1 cellular context compared by ENCODE assay signal in the genomic region with DNA sequence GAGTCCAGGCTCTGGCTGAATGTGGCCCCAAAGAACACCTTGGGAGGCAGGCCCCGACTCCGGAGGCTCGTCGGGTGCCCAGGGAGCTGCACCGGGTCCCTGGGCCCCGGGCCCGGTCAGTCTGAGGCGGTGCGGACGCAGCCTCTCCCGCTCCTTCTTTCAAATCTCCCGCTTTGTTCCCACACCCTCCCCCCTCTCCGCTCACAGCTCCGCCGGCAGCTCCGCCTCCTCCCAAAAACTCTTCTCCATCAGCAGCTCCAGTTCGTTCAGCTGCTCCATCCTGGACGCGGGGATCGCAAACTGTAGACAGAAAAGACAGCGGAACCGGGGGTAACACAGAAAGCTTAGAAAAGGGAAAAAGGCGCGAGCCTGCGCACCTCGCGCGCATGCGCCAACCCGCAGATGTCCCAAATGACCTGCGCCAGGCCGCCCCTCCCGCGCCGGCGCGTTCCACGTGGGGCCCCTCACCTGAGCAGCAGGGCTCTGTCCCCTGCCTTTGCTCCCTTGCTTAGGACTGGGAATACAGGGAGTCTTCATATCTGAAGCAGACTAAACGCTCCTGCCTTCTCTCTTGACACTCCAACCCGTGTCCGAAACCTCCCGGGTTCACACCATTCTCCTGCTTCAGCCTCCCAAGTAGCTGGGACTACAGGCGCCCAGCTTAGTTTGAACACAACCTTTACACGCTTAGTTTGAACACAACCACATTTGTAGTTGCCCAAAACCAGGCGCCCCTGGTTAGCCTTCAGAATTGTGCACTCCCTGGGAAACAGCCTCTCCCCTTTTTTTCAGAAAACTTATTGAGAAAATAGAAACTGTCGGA.
TF ChIP-seq lines count a peak whose summit lies in the region.

A gene with protein sequence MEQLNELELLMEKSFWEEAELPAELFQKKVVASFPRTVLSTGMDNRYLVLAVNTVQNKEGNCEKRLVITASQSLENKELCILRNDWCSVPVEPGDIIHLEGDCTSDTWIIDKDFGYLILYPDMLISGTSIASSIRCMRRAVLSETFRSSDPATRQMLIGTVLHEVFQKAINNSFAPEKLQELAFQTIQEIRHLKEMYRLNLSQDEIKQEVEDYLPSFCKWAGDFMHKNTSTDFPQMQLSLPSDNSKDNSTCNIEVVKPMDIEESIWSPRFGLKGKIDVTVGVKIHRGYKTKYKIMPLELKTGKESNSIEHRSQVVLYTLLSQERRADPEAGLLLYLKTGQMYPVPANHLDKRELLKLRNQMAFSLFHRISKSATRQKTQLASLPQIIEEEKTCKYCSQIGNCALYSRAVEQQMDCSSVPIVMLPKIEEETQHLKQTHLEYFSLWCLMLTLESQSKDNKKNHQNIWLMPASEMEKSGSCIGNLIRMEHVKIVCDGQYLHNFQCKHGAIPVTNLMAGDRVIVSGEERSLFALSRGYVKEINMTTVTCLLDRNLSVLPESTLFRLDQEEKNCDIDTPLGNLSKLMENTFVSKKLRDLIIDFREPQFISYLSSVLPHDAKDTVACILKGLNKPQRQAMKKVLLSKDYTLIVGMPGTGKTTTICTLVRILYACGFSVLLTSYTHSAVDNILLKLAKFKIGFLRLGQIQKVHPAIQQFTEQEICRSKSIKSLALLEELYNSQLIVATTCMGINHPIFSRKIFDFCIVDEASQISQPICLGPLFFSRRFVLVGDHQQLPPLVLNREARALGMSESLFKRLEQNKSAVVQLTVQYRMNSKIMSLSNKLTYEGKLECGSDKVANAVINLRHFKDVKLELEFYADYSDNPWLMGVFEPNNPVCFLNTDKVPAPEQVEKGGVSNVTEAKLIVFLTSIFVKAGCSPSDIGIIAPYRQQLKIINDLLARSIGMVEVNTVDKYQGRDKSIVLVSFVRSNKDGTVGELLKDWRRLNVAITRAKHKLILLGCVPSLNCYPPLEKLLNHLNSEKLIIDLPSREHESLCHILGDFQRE (minus strand): TSS at position 388 of the 823 bp plus-strand sequence. CDS start 109 bp downstream, at position 279.

TF ChIP-seq in HepG2, 621 proteins besides CTCF, POLR2A, EP300 and RAD21 (continued from another document and continues in another):
- TF ChIP-seq, protein P1, sequence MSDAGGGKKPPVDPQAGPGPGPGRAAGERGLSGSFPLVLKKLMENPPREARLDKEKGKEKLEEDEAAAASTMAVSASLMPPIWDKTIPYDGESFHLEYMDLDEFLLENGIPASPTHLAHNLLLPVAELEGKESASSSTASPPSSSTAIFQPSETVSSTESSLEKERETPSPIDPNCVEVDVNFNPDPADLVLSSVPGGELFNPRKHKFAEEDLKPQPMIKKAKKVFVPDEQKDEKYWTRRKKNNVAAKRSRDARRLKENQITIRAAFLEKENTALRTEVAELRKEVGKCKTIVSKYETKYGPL (CRISPR knock-in tag; IDR thresholded peaks at IDR 0.05): no peak
- TF ChIP-seq ZNF10 (CRISPR knock-in tag; IDR thresholded peaks at IDR 0.05; ENCODE audit: borderline replicate concordance, low read depth) (no peak), ZFAT (CRISPR knock-in tag; conservative IDR thresholded peaks at IDR 0.05) (no peak), KMT2B (CRISPR knock-in tag; IDR thresholded peaks at IDR 0.05) (peak; percentile 86), ATM (IDR thresholded peaks at IDR 0.05; ENCODE audit: borderline replicate concordance) (no peak), HDAC6 (IDR thresholded peaks at IDR 0.05; ENCODE audit: low read depth, low read length) (no peak), ZNF484 (CRISPR knock-in tag; IDR thresholded peaks at IDR 0.05; ENCODE audit: borderline replicate concordance, low read depth) (0 out of 2 replicates have a peak, but pooled peaks have one; percentile 40), ZNF7 (CRISPR knock-in tag; IDR thresholded peaks at IDR 0.05) (no peak), HDAC2 (CRISPR knock-in tag; IDR thresholded peaks at IDR 0.05) (no peak; the same call in 1 of the 2 replicates), YEATS4 (CRISPR knock-in tag; IDR thresholded peaks at IDR 0.05; ENCODE audit: borderline replicate concordance) (no peak; the same call in 1 of the 2 replicates), EHMT2 (IDR thresholded peaks at IDR 0.05; ENCODE audit: borderline replicate concordance, low read depth, low read length) (no peak), SNAI1 (CRISPR knock-in tag; IDR thresholded peaks at IDR 0.05; ENCODE audit: borderline replicate concordance) (peak; percentile 95; the same call in 1 of the 2 replicates), ZMYM4 (CRISPR knock-in tag; IDR thresholded peaks at IDR 0.05) (peak; percentile 65), THAP11 (CRISPR knock-in tag; IDR thresholded peaks at IDR 0.05) (peak; percentile 41; the same call in 1 of the 2 replicates), ZNF230 (CRISPR knock-in tag; IDR thresholded peaks at IDR 0.05) (peak; percentile 82; the same call in 1 of the 2 replicates), ZNF333 (CRISPR knock-in tag; IDR thresholded peaks at IDR 0.05; ENCODE audit: borderline replicate concordance) (0 out of 2 replicates have a peak, but pooled peaks have one; percentile 70), ZKSCAN8 (CRISPR knock-in tag; IDR thresholded peaks at IDR 0.05; ENCODE audit: borderline replicate concordance) (no peak), RARG (CRISPR knock-in tag; IDR thresholded peaks at IDR 0.05; ENCODE audit: low read depth) (no peak), XBP1 (CRISPR knock-in tag; IDR thresholded peaks at IDR 0.05) (no peak), HNRNPL (IDR thresholded peaks at IDR 0.05; ENCODE audit: low read depth, low read length) (no peak), ZNF879 (CRISPR knock-in tag; IDR thresholded peaks at IDR 0.05) (peak; percentile 92; the same call in 1 of the 2 replicates), DMAP1 (CRISPR knock-in tag; IDR thresholded peaks at IDR 0.05) (peak; percentile 87), ZFP1 (CRISPR knock-in tag; IDR thresholded peaks at IDR 0.05) (no peak), ZNF17 (CRISPR knock-in tag; IDR thresholded peaks at IDR 0.05) (no peak), RELA (CRISPR knock-in tag; IDR thresholded peaks at IDR 0.05) (no peak), ZNF567 (CRISPR knock-in tag; IDR thresholded peaks at IDR 0.05; ENCODE audit: borderline replicate concordance) (peak; percentile 85), ZBTB8A (CRISPR knock-in tag; IDR thresholded peaks at IDR 0.05; ENCODE audit: borderline replicate concordance, low read depth) (no peak), HHEX (CRISPR knock-in tag; IDR thresholded peaks at IDR 0.05) (no peak), ZNF780A (CRISPR knock-in tag; IDR thresholded peaks at IDR 0.05) (no peak), RBM22 (optimal IDR thresholded peaks at IDR 0.05; ENCODE audit: low read length) (no peak), ZNF768 (CRISPR knock-in tag; IDR thresholded peaks at IDR 0.05) (peak; percentile 67), ZNF382 (CRISPR knock-in tag; IDR thresholded peaks at IDR 0.05; ENCODE audit: borderline replicate concordance) (no peak), ZC3H13 (CRISPR knock-in tag; IDR thresholded peaks at IDR 0.05) (no peak), ZNF207 (IDR thresholded peaks at IDR 0.05; ENCODE audit: borderline replicate concordance) (no peak), KDM5B (CRISPR knock-in tag; IDR thresholded peaks at IDR 0.05; ENCODE audit: borderline replicate concordance) (peak; percentile 95), SALL1 (CRISPR knock-in tag; IDR thresholded peaks at IDR 0.05) (peak; percentile 85), ZNF737 (CRISPR knock-in tag; IDR thresholded peaks at IDR 0.05; ENCODE audit: borderline replicate concordance) (no peak)
- TF ChIP-seq, protein P2, sequence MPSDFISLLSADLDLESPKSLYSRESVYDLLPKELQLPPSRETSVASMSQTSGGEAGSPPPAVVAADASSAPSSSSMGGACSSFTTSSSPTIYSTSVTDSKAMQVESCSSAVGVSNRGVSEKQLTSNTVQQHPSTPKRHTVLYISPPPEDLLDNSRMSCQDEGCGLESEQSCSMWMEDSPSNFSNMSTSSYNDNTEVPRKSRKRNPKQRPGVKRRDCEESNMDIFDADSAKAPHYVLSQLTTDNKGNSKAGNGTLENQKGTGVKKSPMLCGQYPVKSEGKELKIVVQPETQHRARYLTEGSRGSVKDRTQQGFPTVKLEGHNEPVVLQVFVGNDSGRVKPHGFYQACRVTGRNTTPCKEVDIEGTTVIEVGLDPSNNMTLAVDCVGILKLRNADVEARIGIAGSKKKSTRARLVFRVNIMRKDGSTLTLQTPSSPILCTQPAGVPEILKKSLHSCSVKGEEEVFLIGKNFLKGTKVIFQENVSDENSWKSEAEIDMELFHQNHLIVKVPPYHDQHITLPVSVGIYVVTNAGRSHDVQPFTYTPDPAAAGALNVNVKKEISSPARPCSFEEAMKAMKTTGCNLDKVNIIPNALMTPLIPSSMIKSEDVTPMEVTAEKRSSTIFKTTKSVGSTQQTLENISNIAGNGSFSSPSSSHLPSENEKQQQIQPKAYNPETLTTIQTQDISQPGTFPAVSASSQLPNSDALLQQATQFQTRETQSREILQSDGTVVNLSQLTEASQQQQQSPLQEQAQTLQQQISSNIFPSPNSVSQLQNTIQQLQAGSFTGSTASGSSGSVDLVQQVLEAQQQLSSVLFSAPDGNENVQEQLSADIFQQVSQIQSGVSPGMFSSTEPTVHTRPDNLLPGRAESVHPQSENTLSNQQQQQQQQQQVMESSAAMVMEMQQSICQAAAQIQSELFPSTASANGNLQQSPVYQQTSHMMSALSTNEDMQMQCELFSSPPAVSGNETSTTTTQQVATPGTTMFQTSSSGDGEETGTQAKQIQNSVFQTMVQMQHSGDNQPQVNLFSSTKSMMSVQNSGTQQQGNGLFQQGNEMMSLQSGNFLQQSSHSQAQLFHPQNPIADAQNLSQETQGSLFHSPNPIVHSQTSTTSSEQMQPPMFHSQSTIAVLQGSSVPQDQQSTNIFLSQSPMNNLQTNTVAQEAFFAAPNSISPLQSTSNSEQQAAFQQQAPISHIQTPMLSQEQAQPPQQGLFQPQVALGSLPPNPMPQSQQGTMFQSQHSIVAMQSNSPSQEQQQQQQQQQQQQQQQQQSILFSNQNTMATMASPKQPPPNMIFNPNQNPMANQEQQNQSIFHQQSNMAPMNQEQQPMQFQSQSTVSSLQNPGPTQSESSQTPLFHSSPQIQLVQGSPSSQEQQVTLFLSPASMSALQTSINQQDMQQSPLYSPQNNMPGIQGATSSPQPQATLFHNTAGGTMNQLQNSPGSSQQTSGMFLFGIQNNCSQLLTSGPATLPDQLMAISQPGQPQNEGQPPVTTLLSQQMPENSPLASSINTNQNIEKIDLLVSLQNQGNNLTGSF (CRISPR knock-in tag; IDR thresholded peaks at IDR 0.05): 0 out of 2 replicates have a peak, but pooled peaks have one; percentile 69
- TF ChIP-seq, protein P3, sequence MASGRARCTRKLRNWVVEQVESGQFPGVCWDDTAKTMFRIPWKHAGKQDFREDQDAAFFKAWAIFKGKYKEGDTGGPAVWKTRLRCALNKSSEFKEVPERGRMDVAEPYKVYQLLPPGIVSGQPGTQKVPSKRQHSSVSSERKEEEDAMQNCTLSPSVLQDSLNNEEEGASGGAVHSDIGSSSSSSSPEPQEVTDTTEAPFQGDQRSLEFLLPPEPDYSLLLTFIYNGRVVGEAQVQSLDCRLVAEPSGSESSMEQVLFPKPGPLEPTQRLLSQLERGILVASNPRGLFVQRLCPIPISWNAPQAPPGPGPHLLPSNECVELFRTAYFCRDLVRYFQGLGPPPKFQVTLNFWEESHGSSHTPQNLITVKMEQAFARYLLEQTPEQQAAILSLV (CRISPR knock-in tag; IDR thresholded peaks at IDR 0.05; ENCODE audit: borderline replicate concordance): peak; percentile 78; the same call in 1 of the 2 replicates
- TF ChIP-seq, protein P4, sequence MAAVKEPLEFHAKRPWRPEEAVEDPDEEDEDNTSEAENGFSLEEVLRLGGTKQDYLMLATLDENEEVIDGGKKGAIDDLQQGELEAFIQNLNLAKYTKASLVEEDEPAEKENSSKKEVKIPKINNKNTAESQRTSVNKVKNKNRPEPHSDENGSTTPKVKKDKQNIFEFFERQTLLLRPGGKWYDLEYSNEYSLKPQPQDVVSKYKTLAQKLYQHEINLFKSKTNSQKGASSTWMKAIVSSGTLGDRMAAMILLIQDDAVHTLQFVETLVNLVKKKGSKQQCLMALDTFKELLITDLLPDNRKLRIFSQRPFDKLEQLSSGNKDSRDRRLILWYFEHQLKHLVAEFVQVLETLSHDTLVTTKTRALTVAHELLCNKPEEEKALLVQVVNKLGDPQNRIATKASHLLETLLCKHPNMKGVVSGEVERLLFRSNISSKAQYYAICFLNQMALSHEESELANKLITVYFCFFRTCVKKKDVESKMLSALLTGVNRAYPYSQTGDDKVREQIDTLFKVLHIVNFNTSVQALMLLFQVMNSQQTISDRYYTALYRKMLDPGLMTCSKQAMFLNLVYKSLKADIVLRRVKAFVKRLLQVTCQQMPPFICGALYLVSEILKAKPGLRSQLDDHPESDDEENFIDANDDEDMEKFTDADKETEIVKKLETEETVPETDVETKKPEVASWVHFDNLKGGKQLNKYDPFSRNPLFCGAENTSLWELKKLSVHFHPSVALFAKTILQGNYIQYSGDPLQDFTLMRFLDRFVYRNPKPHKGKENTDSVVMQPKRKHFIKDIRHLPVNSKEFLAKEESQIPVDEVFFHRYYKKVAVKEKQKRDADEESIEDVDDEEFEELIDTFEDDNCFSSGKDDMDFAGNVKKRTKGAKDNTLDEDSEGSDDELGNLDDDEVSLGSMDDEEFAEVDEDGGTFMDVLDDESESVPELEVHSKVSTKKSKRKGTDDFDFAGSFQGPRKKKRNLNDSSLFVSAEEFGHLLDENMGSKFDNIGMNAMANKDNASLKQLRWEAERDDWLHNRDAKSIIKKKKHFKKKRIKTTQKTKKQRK (IDR thresholded peaks at IDR 0.05; ENCODE audit: low read length): no peak
- TF ChIP-seq, protein P5, sequence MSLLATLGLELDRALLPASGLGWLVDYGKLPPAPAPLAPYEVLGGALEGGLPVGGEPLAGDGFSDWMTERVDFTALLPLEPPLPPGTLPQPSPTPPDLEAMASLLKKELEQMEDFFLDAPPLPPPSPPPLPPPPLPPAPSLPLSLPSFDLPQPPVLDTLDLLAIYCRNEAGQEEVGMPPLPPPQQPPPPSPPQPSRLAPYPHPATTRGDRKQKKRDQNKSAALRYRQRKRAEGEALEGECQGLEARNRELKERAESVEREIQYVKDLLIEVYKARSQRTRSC (CRISPR knock-in tag; IDR thresholded peaks at IDR 0.05; ENCODE audit: low read depth): 0 out of 2 replicates have a peak, but pooled peaks have one; percentile 64
- TF ChIP-seq, protein P6, sequence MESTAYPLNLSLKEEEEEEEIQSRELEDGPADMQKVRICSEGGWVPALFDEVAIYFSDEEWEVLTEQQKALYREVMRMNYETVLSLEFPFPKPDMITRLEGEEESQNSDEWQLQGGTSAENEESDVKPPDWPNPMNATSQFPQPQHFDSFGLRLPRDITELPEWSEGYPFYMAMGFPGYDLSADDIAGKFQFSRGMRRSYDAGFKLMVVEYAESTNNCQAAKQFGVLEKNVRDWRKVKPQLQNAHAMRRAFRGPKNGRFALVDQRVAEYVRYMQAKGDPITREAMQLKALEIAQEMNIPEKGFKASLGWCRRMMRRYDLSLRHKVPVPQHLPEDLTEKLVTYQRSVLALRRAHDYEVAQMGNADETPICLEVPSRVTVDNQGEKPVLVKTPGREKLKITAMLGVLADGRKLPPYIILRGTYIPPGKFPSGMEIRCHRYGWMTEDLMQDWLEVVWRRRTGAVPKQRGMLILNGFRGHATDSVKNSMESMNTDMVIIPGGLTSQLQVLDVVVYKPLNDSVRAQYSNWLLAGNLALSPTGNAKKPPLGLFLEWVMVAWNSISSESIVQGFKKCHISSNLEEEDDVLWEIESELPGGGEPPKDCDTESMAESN (CRISPR knock-in tag; conservative IDR thresholded peaks at IDR 0.05): no peak; the same call in 1 of the 2 replicates
